13 cellular contexts compared by ENCODE assay signal in genomic region chr1:59967141-59967697, GRCh38. TPM values are rescaled to one million over a fixed set of nuclear protein-coding genes. Genes with fewer than 3 reads are reported as not detected.
DNase-seq lines count a peak whose midpoint lies in the region; ATAC-seq and TF ChIP-seq lines count a peak whose summit lies in the region.
"Had no signal": no experiment of that assay in that cellular context is flagged by ENCODE, and none has a peak within 500 bp of the region (broad histone marks: within the 10 kb centered on the region; RNA-seq: fewer than 3 reads in every experiment).

No MANE protein-coding gene starts in this region.

- 73 to 80% methylated on average over 3 to 6 of the region's 6 CpGs for WGBS in endodermal cell (ENCODE audit: insufficient coverage in 1 of 2, insufficient read length in 1 of 2), 2 experiments
- WGBS in right lobe of liver (ENCODE audit: insufficient coverage, low coverage, low lambda C conversion rate, missing lambda C conversion rate), result 48% methylated on average over 6 of the region's 6 CpGs

- no peaks in the 10 kb centered on the region for H3K36me3 ChIP-seq in endodermal cell (ENCODE audit: control insufficient read depth, insufficient read depth, low read length)
- no peaks in the 10 kb centered on the region for H3K36me3 ChIP-seq in mucosa of stomach (ENCODE audit: control insufficient read depth, insufficient read depth, low read length)
- no peaks in the 10 kb centered on the region for H3K36me3 ChIP-seq in right lobe of liver
- H3K36me3 ChIP-seq: heart right ventricle had no signal

- TF ChIP-seq POLR2A in right lobe of liver (IDR thresholded peaks at IDR 0.05), result no peak

- intact Hi-C loops in right lobe of liver (cut with DNase I), result no loop called here

- H3K4me1 ChIP-seq in endodermal cell (ENCODE audit: control insufficient read depth, insufficient read depth, low read length) (no peaks in the 10 kb centered on the region), mucosa of stomach (ENCODE audit: control insufficient read depth, insufficient read depth, low read length) (peaks cover 12% of the 10 kb centered on the region), right lobe of liver (no peaks in the 10 kb centered on the region)

- H3K27me3 ChIP-seq in endodermal cell (ENCODE audit: control insufficient read depth, insufficient read depth, low read length, poor library complexity, severe bottlenecking) (no peaks in the 10 kb centered on the region), mucosa of stomach (ENCODE audit: control insufficient read depth, insufficient read depth, low read length) (no peaks in the 10 kb centered on the region), right lobe of liver (no peaks in the 10 kb centered on the region)
- H3K27me3 ChIP-seq: heart right ventricle had no signal

- H3K4me3 ChIP-seq in endodermal cell (ENCODE audit: low read length), result peak overlapping the region; percentile 12
- no peak overlapping the region for H3K4me3 ChIP-seq in mucosa of stomach (ENCODE audit: low read length)
- no peak overlapping the region for H3K4me3 ChIP-seq in right lobe of liver
- H3K4me3 ChIP-seq: heart right ventricle had no signal

- peaks cover 14% of the 10 kb centered on the region for H3K4me1 Mint-ChIP-seq in endodermal cell

- peaks cover 10% of the 10 kb centered on the region for H3K9me3 Mint-ChIP-seq in endodermal cell
- H3K9me3 Mint-ChIP-seq: neural crest cell had no signal

- no peaks in the 10 kb centered on the region for H3K27me3 Mint-ChIP-seq in endodermal cell (ENCODE audit: insufficient read depth)

- peak overlapping the region; percentile 34 for H3K27ac ChIP-seq in endodermal cell (ENCODE audit: low read depth, low read length)
- H3K27ac ChIP-seq in right lobe of liver, result no peak overlapping the region
- H3K27ac ChIP-seq: heart right ventricle had no signal

- peak overlapping the region; percentile 62 for H3K27ac Mint-ChIP-seq in endodermal cell
- H3K27ac Mint-ChIP-seq: activated CD8-positive, alpha-beta memory T cell treated with anti-CD3 and anti-CD28 coated beads, Interleukin-2, amount 10 ng/mL, durations not matched to agents 7 days and 5 days had no signal

- H3K9me3 ChIP-seq in endodermal cell (ENCODE audit: control insufficient read depth, low read length), result peaks cover 21% of the 10 kb centered on the region
- H3K9me3 ChIP-seq in mucosa of stomach (ENCODE audit: control insufficient read depth, low read length), result no peaks in the 10 kb centered on the region
- no peaks in the 10 kb centered on the region for H3K9me3 ChIP-seq in right lobe of liver
- H3K9me3 ChIP-seq: heart right ventricle had no signal

- DNase-seq in Daoy (ENCODE audit: low read depth) (peak; percentile 49), NCI-H345 (lab: John Stamatoyannopoulos, UW) (peak; percentile 47), endodermal cell (no peak), right lobe of liver (no peak), A172 (ENCODE audit: low spot score) (no peak)
- DNase-seq in activated CD4-positive, CD25-positive, alpha-beta regulatory T cell (lab: John Stamatoyannopoulos, UW), result no peak
- DNase-seq: activated CD8-positive, alpha-beta memory T cell treated with anti-CD3 and anti-CD28 coated beads, Interleukin-2, amount 10 ng/mL, durations not matched to agents 7 days and 5 days; heart right ventricle; NCI-H226 had no signal

- TF ChIP-seq CTCF in endodermal cell (conservative IDR thresholded peaks at IDR 0.05), result no peak
- no peak for TF ChIP-seq CTCF in right lobe of liver (IDR thresholded peaks at IDR 0.05)

- H3K9ac ChIP-seq in endodermal cell (ENCODE audit: extremely low read depth, low read length, poor library complexity, severe bottlenecking), result no peak overlapping the region
- H3K9ac ChIP-seq in mucosa of stomach (ENCODE audit: low read length), result peak overlapping the region; percentile 2

- no peak overlapping the region for H3K4me3 Mint-ChIP-seq in endodermal cell
- H3K4me3 Mint-ChIP-seq: activated CD8-positive, alpha-beta memory T cell treated with anti-CD3 and anti-CD28 coated beads, Interleukin-2, amount 10 ng/mL, durations not matched to agents 7 days and 5 days; neural crest cell had no signal

- no peaks in the 10 kb centered on the region for H3K36me3 Mint-ChIP-seq in endodermal cell (ENCODE audit: low read depth)
- H3K36me3 Mint-ChIP-seq: activated CD8-positive, alpha-beta memory T cell treated with anti-CD3 and anti-CD28 coated beads, Interleukin-2, amount 10 ng/mL, durations not matched to agents 7 days and 5 days had no signal

- ATAC-seq in right lobe of liver, result no peak
- no peak for ATAC-seq in GM18519 (IDR thresholded peaks at IDR 0.05; ENCODE audit: low FRiP score, unreplicated experiment)
- ATAC-seq: activated CD8-positive, alpha-beta memory T cell treated with anti-CD3 and anti-CD28 coated beads, Interleukin-2, amount 10 ng/mL, durations not matched to agents 7 days and 5 days; HCT116; heart right ventricle had no signal

RNA-seq across cellular contexts. Expression of gene CYP2J2, which starts 40.6 kb away (rescaled TPM):
- total RNA-seq in Daoy (2014; rRNA removed; shearing (Covaris generic)), result 4.2 and 4.7 TPM in 2 replicates
- total RNA-seq in endodermal cell, result under 1 TPM; 0.29 to 0.37 TPM
- polyA plus RNA-seq in endodermal cell (2013, experiment 1 of 2), result 0.53 TPM
- polyA plus RNA-seq in endodermal cell (2013, experiment 2 of 2), result 0.46 TPM
- 100 to 1,000 TPM in 2 of 6 experiments, 10 to 100 TPM in 4; 38.8 to 125 (median 76.5) TPM for total RNA-seq in right lobe of liver
- 0.24 TPM in 1 of 2 replicates, not detected in the other for total RNA-seq in A172 (2014; rRNA removed; shearing (Covaris generic))

Comparison
In these comparisons a context has a peak if more than half of its experiments do, and no peak if none do; other contexts are left out.
1. DNase-seq: peak in Daoy (single experiment) and NCI-H345 (single experiment); none in endodermal cell (single experiment), right lobe of liver (0 of 3), A172 (single experiment) and activated CD4-positive, CD25-positive, alpha-beta regulatory T cell (0 of 4).